ENCODE assay signal across 2 cellular contexts in the genomic region with DNA sequence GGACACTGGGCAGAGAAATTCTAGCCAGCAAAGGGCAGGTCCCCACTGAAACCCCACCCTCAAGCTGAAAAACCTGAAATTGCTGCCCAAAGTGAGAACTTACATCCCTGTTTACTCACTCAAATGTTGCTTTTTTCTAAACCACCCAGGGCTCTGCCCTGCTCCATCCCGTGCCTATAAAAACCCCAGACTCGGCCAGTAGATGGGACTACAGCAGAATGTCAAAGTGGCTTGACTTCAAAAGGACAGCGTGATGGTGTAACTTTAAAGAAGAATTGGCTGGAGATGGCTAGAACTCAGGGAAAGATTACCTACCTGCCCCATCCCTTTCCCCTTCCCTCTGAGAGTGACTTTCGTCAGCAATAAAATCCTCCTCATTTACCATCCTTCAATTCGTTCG.
TF ChIP-seq lines count a peak whose summit lies in the region.

No MANE protein-coding gene starts in this region.

TF ChIP-seq in HepG2, 621 proteins besides CTCF, POLR2A, EP300 and RAD21:
- TF ChIP-seq SMC3 (IDR thresholded peaks at IDR 0.05; ENCODE audit: low read length) (peak; percentile 21; the same call in 1 of the 2 replicates), STAG1 (CRISPR knock-in tag; IDR thresholded peaks at IDR 0.05) (peak; percentile 42)
- TF ChIP-seq, protein P1, sequence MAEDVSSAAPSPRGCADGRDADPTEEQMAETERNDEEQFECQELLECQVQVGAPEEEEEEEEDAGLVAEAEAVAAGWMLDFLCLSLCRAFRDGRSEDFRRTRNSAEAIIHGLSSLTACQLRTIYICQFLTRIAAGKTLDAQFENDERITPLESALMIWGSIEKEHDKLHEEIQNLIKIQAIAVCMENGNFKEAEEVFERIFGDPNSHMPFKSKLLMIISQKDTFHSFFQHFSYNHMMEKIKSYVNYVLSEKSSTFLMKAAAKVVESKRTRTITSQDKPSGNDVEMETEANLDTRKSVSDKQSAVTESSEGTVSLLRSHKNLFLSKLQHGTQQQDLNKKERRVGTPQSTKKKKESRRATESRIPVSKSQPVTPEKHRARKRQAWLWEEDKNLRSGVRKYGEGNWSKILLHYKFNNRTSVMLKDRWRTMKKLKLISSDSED (CRISPR knock-in tag; IDR thresholded peaks at IDR 0.05), result no peak

TF ChIP-seq in H1, 55 proteins besides CTCF, POLR2A, EP300 and RAD21:
- TF ChIP-seq SRF (IDR thresholded peaks at IDR 0.05; ENCODE audit: low read depth, low read length) (no peak), TAF1 (IDR thresholded peaks at IDR 0.05; ENCODE audit: low read depth, low read length) (no peak), TCF12 (IDR thresholded peaks at IDR 0.05; ENCODE audit: low read depth, low read length) (no peak), SUZ12 (IDR thresholded peaks at IDR 0.05; ENCODE audit: low read length) (no peak), CBX5 (IDR thresholded peaks at IDR 0.05; ENCODE audit: low read depth, low read length) (no peak), FOSL1 (IDR thresholded peaks at IDR 0.05; ENCODE audit: insufficient read depth, low read depth, low read length) (no peak), POU5F1 (IDR thresholded peaks at IDR 0.05; ENCODE audit: low read depth, low read length) (no peak), RBBP5 (IDR thresholded peaks at IDR 0.05; ENCODE audit: borderline replicate concordance, low read depth, low read length) (no peak)
